ENCODE assay signal across 22 cellular contexts in genomic region chr14:104450811-104451401, GRCh38.
DNase-seq lines count a peak whose midpoint lies in the region; ATAC-seq, FAIRE-seq and TF ChIP-seq lines count a peak whose summit lies in the region.
"Had no signal": no experiment of that assay in that cellular context is flagged by ENCODE, and none has a peak within 500 bp of the region (broad histone marks: within the 10 kb centered on the region; RNA-seq: fewer than 3 reads in every experiment).

No MANE protein-coding gene starts in this region.

- no peak for ATAC-seq in right lobe of liver
- ATAC-seq in HepG2 = no peak
- no peak for ATAC-seq in upper lobe of right lung
- no peak for ATAC-seq in HG03175 (IDR thresholded peaks at IDR 0.05; ENCODE audit: unreplicated experiment)
- ATAC-seq: Panc1 had no signal

- no peak for FAIRE-seq in HepG2 (lab: Jason Lieb, UNC)
- FAIRE-seq: G401.6 had no signal

- H3K4me3 ChIP-seq in right lobe of liver = no peak overlapping the region
- H3K4me3 ChIP-seq in HepG2 (replicated peaks in 1 of 3; ENCODE audit: insufficient read depth in 1 of 3, low read depth in 2 of 3, low read length in 3 of 3) = no peak overlapping the region
- H3K4me3 ChIP-seq in coronary artery = no peak overlapping the region
- no peak overlapping the region for H3K4me3 ChIP-seq in upper lobe of right lung

- intact Hi-C loops in right lobe of liver (cut with DNase I) (no loop called here), HepG2 (cut with micrococcal nuclease; ENCODE audit: unreplicated experiment) (no loop called here), upper lobe of right lung (cut with DNase I) (no loop called here)

- TF ChIP-seq EP300 in HepG2 (IDR thresholded peaks at IDR 0.05; ENCODE audit: low read depth in 2 of 2, low read length in 2 of 2) = no peak
- no peak for TF ChIP-seq EP300 in HepG2 (CRISPR knock-in tag; IDR thresholded peaks at IDR 0.05; ENCODE audit: borderline replicate concordance)

- no peak overlapping the region for H3K9ac ChIP-seq in HepG2 (ENCODE audit: insufficient read depth, low read depth, low read length)
- H3K9ac ChIP-seq: KMS-11 had no signal

- H3K4me1 ChIP-seq in right lobe of liver = no peaks in the 10 kb centered on the region
- H3K4me1 ChIP-seq in HepG2 (ENCODE audit: insufficient read depth, low read length) = no peaks in the 10 kb centered on the region
- H3K4me1 ChIP-seq in upper lobe of right lung = no peaks in the 10 kb centered on the region

- no peaks in the 10 kb centered on the region for H3K79me2 ChIP-seq in HepG2 (ENCODE audit: insufficient read depth, low read length)

- no TSS peak for BruUV-seq in HepG2 (replicated peaks; lab: Mats Ljungman, UMichigan)

- in situ Hi-C loops in HepG2 (cut with HindIII; ENCODE audit: extremely low pct_ligation_motif_present, low pct_unique_long_range_greater_than_20kb) = no loop called here

- no peak overlapping the region for H3K4me2 ChIP-seq in HepG2 (ENCODE audit: low read depth, low read length)
- H3K4me2 ChIP-seq: KMS-11 had no signal

- H3K9me3 ChIP-seq in right lobe of liver = no peaks in the 10 kb centered on the region
- H3K9me3 ChIP-seq in HepG2 (ENCODE audit: low read length) = peaks cover 14% of the 10 kb centered on the region
- H3K9me3 ChIP-seq in upper lobe of right lung = no peaks in the 10 kb centered on the region

- TF ChIP-seq CTCF in right lobe of liver (IDR thresholded peaks at IDR 0.05) (no peak), HepG2 (CRISPR knock-in tag; IDR thresholded peaks at IDR 0.05) (no peak), coronary artery (IDR thresholded peaks at IDR 0.05) (no peak), upper lobe of right lung (IDR thresholded peaks at IDR 0.05) (no peak)

- H3K27ac ChIP-seq in right lobe of liver = no peak overlapping the region
- no peak overlapping the region for H3K27ac ChIP-seq in HepG2 (ENCODE audit: extremely low read length, insufficient read depth, low read length)
- no peak overlapping the region for H3K27ac ChIP-seq in coronary artery
- H3K27ac ChIP-seq in upper lobe of right lung = no peak overlapping the region
- H3K27ac ChIP-seq: KMS-11 had no signal

- H3K27me3 ChIP-seq in right lobe of liver (no peaks in the 10 kb centered on the region), HepG2 (ENCODE audit: control insufficient read depth in 1 of 2, insufficient read depth in 2 of 2, low read length in 2 of 2) (peaks cover 0 to 1% of the 10 kb centered on the region in 2 experiments; a peak in 1 of 5 replicates), upper lobe of right lung (peaks cover 6% of the 10 kb centered on the region)

- CTCF ChIA-PET in HepG2 (lab: Yijun Ruan, JAX; ENCODE audit: low intra/inter-chr PET ratio, low total read pairs) = no interaction called here

- 84% methylated on average over 11 of the region's 28 CpGs for WGBS in right lobe of liver (ENCODE audit: insufficient coverage, low coverage, low lambda C conversion rate, missing lambda C conversion rate)
- 93% methylated on average over 6 of the region's 28 CpGs for WGBS in HepG2 (ENCODE audit: low lambda C conversion rate)

- H4K20me1 ChIP-seq in HepG2 (ENCODE audit: insufficient read depth, low read length) = no peaks in the 10 kb centered on the region

- POLR2A ChIA-PET in HepG2 (lab: Yijun Ruan, JAX) = no interaction called here

- peak in 2 of 3 donors; percentile 40 to 49 for DNase-seq in right lobe of liver
- DNase-seq in HepG2 (ENCODE audit: low spot score) = no peak
- peak; percentile 62 for DNase-seq in coronary artery (ENCODE audit: low spot score)
- DNase-seq in mucosa of gallbladder (ENCODE audit: low spot score) = peak; percentile 8
- DNase-seq in upper lobe of right lung = peak; percentile 53
- no peak for DNase-seq in GDM1 (lab: John Stamatoyannopoulos, UW)
- DNase-seq in GM19240 (ENCODE audit: insufficient read length, low spot score) = no peak
- DNase-seq: ACHN; CD4-positive, alpha-beta T cell; DMS79; HFFc6; MM.1S; NCI-H1105 treated with DMSO at 0.1 percent for 48 hours; NCI-H1930; NCI-H2171 treated with DMSO at 0.1 percent for 48 hours; NCI-H510A; NCI-H82; SHP77 treated with DMSO at 0.1 percent for 48 hours had no signal

- no peak for TF ChIP-seq RAD21 in HepG2 (CRISPR knock-in tag; IDR thresholded peaks at IDR 0.05)

- H2AFZ ChIP-seq in HepG2 (ENCODE audit: low read length) = no peak overlapping the region

- TF ChIP-seq POLR2A in right lobe of liver (IDR thresholded peaks at IDR 0.05) (no peak), HepG2 (IDR thresholded peaks at IDR 0.05; ENCODE audit: insufficient read depth in 1 of 2, low read depth in 2 of 2, low read length in 2 of 2) (no peak)

- H3K36me3 ChIP-seq in right lobe of liver (no peaks in the 10 kb centered on the region), HepG2 (replicated peaks in 1 of 2; ENCODE audit: control insufficient read depth in 1 of 2, insufficient read depth in 2 of 2, low read length in 2 of 2) (no peaks in the 10 kb centered on the region), upper lobe of right lung (no peaks in the 10 kb centered on the region)

TF ChIP-seq in HepG2, 621 proteins besides CTCF, POLR2A, EP300 and RAD21:
- TF ChIP-seq CBX2 (IDR thresholded peaks at IDR 0.05; ENCODE audit: low read depth, low read length) (no peak), CBX2 (CRISPR knock-in tag; IDR thresholded peaks at IDR 0.05; ENCODE audit: low read depth) (no peak)

Comparison
In these comparisons a context has a peak if more than half of its experiments do, and no peak if none do; other contexts are left out.
1. DNase-seq: peak in right lobe of liver (2 of 3), coronary artery (single experiment), mucosa of gallbladder (single experiment) and upper lobe of right lung (single experiment); none in HepG2 (single experiment), GDM1 (single experiment) and GM19240 (single experiment).